24 cellular contexts compared by ENCODE assay signal in genomic region chr22:31566484-31566883, GRCh38.
DNase-seq lines count a peak whose midpoint lies in the region; ATAC-seq and TF ChIP-seq lines count a peak whose summit lies in the region.
"Had no signal": no experiment of that assay in that cellular context is flagged by ENCODE, and none has a peak within 500 bp of the region (broad histone marks: within the 10 kb centered on the region; RNA-seq: fewer than 3 reads in every experiment).

No MANE protein-coding gene starts in this region.

- no peaks in the 10 kb centered on the region for H4K20me1 ChIP-seq in IMR-90 (ENCODE audit: insufficient read depth, low read length)

- H3K4me3 ChIP-seq in IMR-90 (ENCODE audit: insufficient read depth, low read depth, low read length) (no peak overlapping the region), brain microvascular endothelial cell (ENCODE audit: low read depth, low read length) (no peak overlapping the region)

- no peaks in the 10 kb centered on the region for H3K9me1 ChIP-seq in IMR-90 (ENCODE audit: insufficient read depth, low read length)

- intact Hi-C loops in IMR-90 (cut with micrococcal nuclease): no loop called here

- no peak overlapping the region for H4K91ac ChIP-seq in IMR-90 (ENCODE audit: insufficient read depth, low read depth, low read length)

- H3K36me3 Mint-ChIP-seq in activated T-cell treated with anti-CD3 and anti-CD28 coated beads, Interleukin-2, amount 50 U/mL, for 24 hours (ENCODE audit: low read depth): peaks cover 81% of the 10 kb centered on the region
- peaks cover 21% of the 10 kb centered on the region for H3K36me3 Mint-ChIP-seq in activated T-cell treated with anti-CD3 and anti-CD28 coated beads, Interleukin-2, amount 50 U/mL, for 4 hours (ENCODE audit: insufficient read depth)
- H3K36me3 Mint-ChIP-seq in mesothelial cell of epicardium: peaks cover 5% of the 10 kb centered on the region

- no peak overlapping the region for H3K4me2 ChIP-seq in IMR-90 (ENCODE audit: low read depth, low read length)

- H3K27me3 Mint-ChIP-seq in activated T-cell treated with anti-CD3 and anti-CD28 coated beads, Interleukin-2, amount 50 U/mL, for 24 hours: no peaks in the 10 kb centered on the region
- H3K27me3 Mint-ChIP-seq in activated T-cell treated with anti-CD3 and anti-CD28 coated beads, Interleukin-2, amount 50 U/mL, for 4 hours (ENCODE audit: low read depth): no peaks in the 10 kb centered on the region
- H3K27me3 Mint-ChIP-seq in mesothelial cell of epicardium (ENCODE audit: low read depth): no peaks in the 10 kb centered on the region
- H3K27me3 Mint-ChIP-seq: IgD-negative memory B cell had no signal

- no peak overlapping the region for H3K56ac ChIP-seq in IMR-90 (ENCODE audit: extremely low read depth, insufficient read depth, low read length)

- in situ Hi-C loops in IMR-90 (cut with MboI; ENCODE audit: low sequenced_read_pairs): loop anchor here (25.0 kb wide), 1 partner anchor 396 kb away; no protein-coding TSS in a partner anchor
- in situ Hi-C loops in brain microvascular endothelial cell (cut with HindIII; ENCODE audit: low pct_ligation_motif_present, low sequenced_read_pairs): no loop called here

- H4K8ac ChIP-seq in IMR-90 (ENCODE audit: low read depth in 2 of 2, low read length in 2 of 2): 0 out of 4 replicates have a peak overlapping the region, but pooled peaks of 1 of the 2 experiments have one; percentile 12

- no TSS peak for BruUV-seq in IMR-90 (replicated peaks; lab: Mats Ljungman, UMichigan)

- CTCF ChIA-PET in IMR-90 (lab: Yijun Ruan, JAX): interaction anchor here (1.1 kb wide), 1 partner anchor 10 kb away, joined by 3 read pairs; no protein-coding TSS in a partner anchor

- H3K36me3 ChIP-seq in IMR-90 (ENCODE audit: control insufficient read depth, insufficient read depth, low read length) (no peaks in the 10 kb centered on the region), brain microvascular endothelial cell (replicated peaks) (no peaks in the 10 kb centered on the region)

- H3K79me1 ChIP-seq in IMR-90 (ENCODE audit: low read depth in 1 of 2, low read length in 2 of 2): no peaks in the 10 kb centered on the region

- no peaks in the 10 kb centered on the region for H3K9me3 Mint-ChIP-seq in activated T-cell treated with anti-CD3 and anti-CD28 coated beads, Interleukin-2, amount 50 U/mL, for 24 hours
- H3K9me3 Mint-ChIP-seq in activated T-cell treated with anti-CD3 and anti-CD28 coated beads, Interleukin-2, amount 50 U/mL, for 4 hours: no peaks in the 10 kb centered on the region
- H3K9me3 Mint-ChIP-seq in mesothelial cell of epicardium: peaks cover 3% of the 10 kb centered on the region
- H3K9me3 Mint-ChIP-seq: CD8-positive, alpha-beta T cell; IgD-negative memory B cell had no signal

- H3K27me3 ChIP-seq in IMR-90 (ENCODE audit: control insufficient read depth, insufficient read depth, low read length) (no peaks in the 10 kb centered on the region), brain microvascular endothelial cell (replicated peaks) (no peaks in the 10 kb centered on the region)

- no peak overlapping the region for H2AK5ac ChIP-seq in IMR-90 (ENCODE audit: low read depth, low read length)

- dilution Hi-C loops in IMR-90 (cut with HindIII; ENCODE audit: low sequenced_read_pairs, unreplicated experiment): no loop called here

- H2BK15ac ChIP-seq in IMR-90 (ENCODE audit: low read depth, low read length): no peak overlapping the region

- no peak overlapping the region for H3K27ac ChIP-seq in IMR-90 (ENCODE audit: insufficient read depth, low read length)
- no peak overlapping the region for H3K27ac ChIP-seq in brain microvascular endothelial cell

- no peak overlapping the region for H3K4me3 Mint-ChIP-seq in activated T-cell treated with anti-CD3 and anti-CD28 coated beads, Interleukin-2, amount 50 U/mL, for 24 hours
- no peak overlapping the region for H3K4me3 Mint-ChIP-seq in activated T-cell treated with anti-CD3 and anti-CD28 coated beads, Interleukin-2, amount 50 U/mL, for 4 hours
- no peak overlapping the region for H3K4me3 Mint-ChIP-seq in mesothelial cell of epicardium
- H3K4me3 Mint-ChIP-seq: CD8-positive, alpha-beta T cell; IgD-negative memory B cell had no signal

- H3K4me1 Mint-ChIP-seq in activated T-cell treated with anti-CD3 and anti-CD28 coated beads, Interleukin-2, amount 50 U/mL, for 24 hours (ENCODE audit: low read depth): peaks cover 8% of the 10 kb centered on the region
- H3K4me1 Mint-ChIP-seq in activated T-cell treated with anti-CD3 and anti-CD28 coated beads, Interleukin-2, amount 50 U/mL, for 4 hours (ENCODE audit: low read depth): peaks cover 4% of the 10 kb centered on the region
- peaks cover 9% of the 10 kb centered on the region for H3K4me1 Mint-ChIP-seq in mesothelial cell of epicardium
- H3K4me1 Mint-ChIP-seq: IgD-negative memory B cell had no signal

- H2BK5ac ChIP-seq in IMR-90 (ENCODE audit: low read depth, low read length, poor library complexity, severe bottlenecking): peak overlapping the region; percentile 72

- DNase-seq in activated T-cell treated with anti-CD3 and anti-CD28 coated beads, Interleukin-2, amount 50 U/mL, for 24 hours: no peak
- DNase-seq in activated T-cell treated with anti-CD3 and anti-CD28 coated beads, Interleukin-2, amount 50 U/mL, for 4 hours: no peak
- no peak for DNase-seq in IMR-90
- peak; percentile 9 for DNase-seq in brain microvascular endothelial cell
- no peak for DNase-seq in mesothelial cell of epicardium (ENCODE audit: low spot score in 2 of 2, unreplicated experiment in 2 of 2)
- DNase-seq in NCI-H1694 treated with DMSO at 0.1 percent for 48 hours (lab: John Stamatoyannopoulos, UW): no peak
- DNase-seq in T1000 (lab: John Stamatoyannopoulos, UW): no peak
- DNase-seq: 8988T; AML-193; C1 segment of cervical spinal cord; CD8-positive, alpha-beta T cell; DMS153; GOT3; HCEC 1CT; NCI-H1105; NCI-H146; NCI-H2029 treated with DMSO at 0.1 percent for 48 hours; NCI-H226; NCI-H510A treated with DMSO at 0.1 percent for 48 hours; NCI-H774; NK-92 treated with Interleukin-12 subunit alpha and Interleukin-12 subunit beta, amount 100 ng/mL, for 24 hours had no signal

- H3K18ac ChIP-seq in IMR-90 (ENCODE audit: low read depth, low read length): peak overlapping the region; percentile 0; the same call in 1 of the 2 replicates

- H3K9ac ChIP-seq in IMR-90 (ENCODE audit: low read depth, low read length): no peak overlapping the region

- H3K27ac Mint-ChIP-seq in activated T-cell treated with anti-CD3 and anti-CD28 coated beads, Interleukin-2, amount 50 U/mL, for 24 hours: peak overlapping the region; percentile 60
- peak overlapping the region; percentile 70 for H3K27ac Mint-ChIP-seq in mesothelial cell of epicardium
- H3K27ac Mint-ChIP-seq: CD8-positive, alpha-beta T cell had no signal

- no peak for ATAC-seq in activated T-cell treated with anti-CD3 and anti-CD28 coated beads, Interleukin-2, amount 50 U/mL, for 4 hours
- ATAC-seq in IMR-90 (ENCODE audit: low read depth): peak; percentile 68
- no peak for ATAC-seq in HG03571 (IDR thresholded peaks at IDR 0.05; ENCODE audit: unreplicated experiment)
- ATAC-seq: CD8-positive, alpha-beta T cell; Panc1 had no signal

- no peaks in the 10 kb centered on the region for H3K9me3 ChIP-seq in IMR-90 (ENCODE audit: control insufficient read depth, insufficient read depth, low read length)

- H3K4ac ChIP-seq in IMR-90 (ENCODE audit: low read depth, low read length): no peak overlapping the region

- no peak for TF ChIP-seq CTCF in IMR-90 (conservative IDR thresholded peaks at IDR 0.05; ENCODE audit: low read depth, low read length)
- no peak for TF ChIP-seq CTCF in brain microvascular endothelial cell (IDR thresholded peaks at IDR 0.05; ENCODE audit: low read depth, low read length, missing control alignments)
- TF ChIP-seq CTCF in mesothelial cell of epicardium (IDR thresholded peaks at IDR 0.05; ENCODE audit: unreplicated experiment): no peak

- H3K23ac ChIP-seq in IMR-90 (ENCODE audit: low read depth, low read length): peak overlapping the region; percentile 64; the same call in 1 of the 2 replicates

- peaks cover 3% of the 10 kb centered on the region; the same call in 1 of the 2 replicates for H3K4me1 ChIP-seq in IMR-90 (ENCODE audit: control insufficient read depth, insufficient read depth, low read length)

- TF ChIP-seq RAD21 in IMR-90 (IDR thresholded peaks at IDR 0.05; ENCODE audit: low read length): no peak

- POLR2A ChIA-PET in IMR-90 (lab: Charles Lee; ENCODE audit: unreplicated experiment): no interaction called here

- H3K14ac ChIP-seq in IMR-90 (replicated peaks; ENCODE audit: low read depth, low read length): peak overlapping the region; percentile 70

- no peak overlapping the region for H4K5ac ChIP-seq in IMR-90 (ENCODE audit: low read depth, low read length)

- TF ChIP-seq POLR2A in IMR-90 (IDR thresholded peaks at IDR 0.05; ENCODE audit: low read depth, low read length): no peak

- peak overlapping the region; percentile 75 for H2BK20ac ChIP-seq in IMR-90 (ENCODE audit: low read depth, low read length)

- H2AK9ac ChIP-seq in IMR-90 (replicated peaks; ENCODE audit: low read depth, low read length, poor library complexity): no peak overlapping the region

- H2BK120ac ChIP-seq in IMR-90 (ENCODE audit: low read depth, low read length): no peak overlapping the region

- no peak overlapping the region for H2AFZ ChIP-seq in IMR-90 (replicated peaks; ENCODE audit: low read length, poor library complexity)

- no CpG with 5 or more reads among the region's 1 CpG for WGBS in IMR-90 (ENCODE audit: extremely low coverage in 2 of 2, insufficient read length in 1 of 2), 2 experiments

TF ChIP-seq in IMR-90, 13 proteins besides CTCF, POLR2A, EP300 and RAD21 (continues in another document):
- TF ChIP-seq CEBPB (IDR thresholded peaks at IDR 0.05; ENCODE audit: low read depth, low read length) (no peak), CHD1 (IDR thresholded peaks at IDR 0.05; ENCODE audit: low read depth, low read length) (no peak), FOS (IDR thresholded peaks at IDR 0.05; ENCODE audit: low read depth, low read length) (no peak), MAZ (IDR thresholded peaks at IDR 0.05; ENCODE audit: borderline replicate concordance, low read depth, low read length) (no peak), MXI1 (IDR thresholded peaks at IDR 0.05; ENCODE audit: borderline replicate concordance, low read depth, low read length) (no peak), RFX5 (IDR thresholded peaks at IDR 0.05; ENCODE audit: low read depth, low read length) (no peak), SMC3 (IDR thresholded peaks at IDR 0.05; ENCODE audit: low read depth, low read length) (no peak), MAFK (IDR thresholded peaks at IDR 0.05; ENCODE audit: low read depth, low read length) (no peak), USF2 (IDR thresholded peaks at IDR 0.05; ENCODE audit: low read depth, low read length) (no peak), NFE2L2 (IDR thresholded peaks at IDR 0.05; ENCODE audit: low read depth, low read length) (no peak)
